Comparison of ENCODE assay signal across 8 cellular contexts in the genomic region with DNA sequence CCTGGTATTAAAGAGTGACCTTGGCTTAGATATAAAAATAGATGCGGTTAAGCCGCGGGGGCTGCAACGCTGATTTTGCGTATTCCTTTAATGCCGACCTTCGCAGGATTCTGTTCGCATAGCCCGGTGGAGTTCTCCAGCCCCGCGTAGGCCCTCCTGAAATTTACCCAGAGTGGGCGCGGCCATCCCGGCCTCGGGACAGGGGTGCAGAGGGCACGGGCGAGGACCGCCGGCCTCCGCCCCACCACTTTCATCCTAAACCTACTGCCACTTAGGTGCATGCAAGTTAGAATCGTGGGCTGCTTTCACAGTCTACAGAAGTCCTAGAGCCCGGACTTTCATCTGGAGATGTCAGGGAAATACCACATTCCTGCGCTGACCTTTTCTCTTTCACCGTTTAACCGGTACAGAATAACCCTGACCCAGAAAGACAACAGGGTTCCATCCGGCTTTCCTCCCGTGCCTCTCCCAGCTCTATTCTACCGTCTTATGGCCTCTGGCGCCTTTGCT. TPM values are rescaled to one million over a fixed set of nuclear protein-coding genes. Genes with fewer than 3 reads are reported as not detected.
A peak's percentile ranks its signal among the peaks of the same experiment; 100 is the strongest.
DNase-seq lines count a peak whose midpoint lies in the region; ATAC-seq, FAIRE-seq and TF ChIP-seq lines count a peak whose summit lies in the region.

No MANE protein-coding gene starts in this region.

- peak overlapping the region; percentile 80 to 85 for H3K4me3 Mint-ChIP-seq in CD14-positive monocyte
- H3K4me3 Mint-ChIP-seq in stimulated activated naive CD8-positive, alpha-beta T cell treated with anti-CD3 and anti-CD28 coated beads, Interleukin-15, amount 100 ng/mL, for 72 hours = peak overlapping the region; percentile 86 to 91

- H3K27ac ChIP-seq in ascending aorta = no peak overlapping the region
- no peak overlapping the region for H3K27ac ChIP-seq in kidney (ENCODE audit: low read depth in 2 of 2, low read length in 2 of 2)

- H3K27ac Mint-ChIP-seq in CD14-positive monocyte = peak overlapping the region in 1 of 7 donors; percentile 42
- peak overlapping the region; percentile 90 to 99 for H3K27ac Mint-ChIP-seq in stimulated activated naive CD8-positive, alpha-beta T cell treated with anti-CD3 and anti-CD28 coated beads, Interleukin-15, amount 100 ng/mL, for 72 hours

- DNase-seq in CD14-positive monocyte (ENCODE audit: low spot score) (no peak), ascending aorta (ENCODE audit: low spot score in 2 of 2) (no peak), kidney (no peak), GM19238 (ENCODE audit: insufficient read length, low spot score) (no peak)
- DNase-seq in stimulated activated naive CD8-positive, alpha-beta T cell treated with anti-CD3 and anti-CD28 coated beads, Interleukin-15, amount 100 ng/mL, for 72 hours = no peak

- ATAC-seq in HG02798 (IDR thresholded peaks at IDR 0.05; ENCODE audit: poor library complexity, unreplicated experiment) (peak; percentile 12), GM21526 (IDR thresholded peaks at IDR 0.05; ENCODE audit: low FRiP score, unreplicated experiment) (no peak), GM18519 (IDR thresholded peaks at IDR 0.05; ENCODE audit: low FRiP score, unreplicated experiment) (no peak)
- ATAC-seq in stimulated activated naive CD8-positive, alpha-beta T cell treated with anti-CD3 and anti-CD28 coated beads, Interleukin-15, amount 100 ng/mL, for 72 hours = peak; percentile 48

- H3K4me3 ChIP-seq in ascending aorta = peak overlapping the region; percentile 74 to 91
- H3K4me3 ChIP-seq in kidney (ENCODE audit: low read length in 2 of 2) = peak overlapping the region; percentile 12 to 60

- peaks cover 0 to 11% (median 2%) of the 10 kb centered on the region in 7 donors for H3K9me3 Mint-ChIP-seq in CD14-positive monocyte
- no peaks in the 10 kb centered on the region for H3K9me3 Mint-ChIP-seq in stimulated activated naive CD8-positive, alpha-beta T cell treated with anti-CD3 and anti-CD28 coated beads, Interleukin-15, amount 100 ng/mL, for 72 hours

- peaks cover 34 to 51% (median 49%) of the 10 kb centered on the region in 3 donors for H3K27me3 Mint-ChIP-seq in CD14-positive monocyte (ENCODE audit: low read depth in 3 of 3)
- no peaks in the 10 kb centered on the region for H3K27me3 Mint-ChIP-seq in stimulated activated naive CD8-positive, alpha-beta T cell treated with anti-CD3 and anti-CD28 coated beads, Interleukin-15, amount 100 ng/mL, for 72 hours

- peak overlapping the region in 1 of 2 donors; percentile 63 for H3K9ac ChIP-seq in kidney (ENCODE audit: low read length in 2 of 2)

- peaks cover 4 to 6% of the 10 kb centered on the region in 2 donors for H3K36me3 Mint-ChIP-seq in CD14-positive monocyte

- H3K4me1 Mint-ChIP-seq in CD14-positive monocyte = peaks cover 16% of the 10 kb centered on the region
- H3K4me1 Mint-ChIP-seq in stimulated activated naive CD8-positive, alpha-beta T cell treated with anti-CD3 and anti-CD28 coated beads, Interleukin-15, amount 100 ng/mL, for 72 hours = peaks cover 32% of the 10 kb centered on the region

- H3K27me3 ChIP-seq in ascending aorta = no peaks in the 10 kb centered on the region

- H3K36me3 ChIP-seq in ascending aorta = no peaks in the 10 kb centered on the region
- H3K36me3 ChIP-seq in kidney (ENCODE audit: control insufficient read depth in 1 of 2, insufficient read depth in 2 of 2, low read length in 2 of 2) = no peaks in the 10 kb centered on the region

- intact Hi-C loops in CD14-positive monocyte (cut with micrococcal nuclease) (no loop called here), ascending aorta (cut with DNase I) (no loop called here), kidney (cut with DNase I) (no loop called here)

- H3K4me1 ChIP-seq in ascending aorta (peaks cover 0 to 2% of the 10 kb centered on the region in 2 donors), kidney (ENCODE audit: control insufficient read depth in 1 of 2, insufficient read depth in 1 of 2, low read depth in 1 of 2, low read length in 2 of 2) (peaks cover 0 to 7% of the 10 kb centered on the region in 2 donors)

- H3K9me3 ChIP-seq in ascending aorta (no peaks in the 10 kb centered on the region), kidney (ENCODE audit: control insufficient read depth in 1 of 2, low read length in 2 of 2) (no peaks in the 10 kb centered on the region)

- TF ChIP-seq CTCF in CD14-positive monocyte (IDR thresholded peaks at IDR 0.05) = no peak
- TF ChIP-seq CTCF in ascending aorta (IDR thresholded peaks at IDR 0.05) = no peak
- TF ChIP-seq CTCF in kidney (IDR thresholded peaks at IDR 0.05; ENCODE audit: borderline replicate concordance, extremely low read depth, insufficient read depth) = no peak

- FAIRE-seq in kidney (lab: Jason Lieb, UNC) = no peak

RNA-seq across cellular contexts. Expression of a gene that starts 0.5 kb away (rescaled TPM):
- polyA plus RNA-seq in CD14-positive monocyte = not detected
- not detected for total RNA-seq in ascending aorta
- 8.6 TPM for total RNA-seq in kidney
- 3.5 TPM for polyA plus RNA-seq in kidney (ENCODE audit: insufficient read depth, low read depth, low replicate concordance)

Comparison
In these comparisons a context has a peak if more than half of its experiments do, and no peak if none do; other contexts are left out.
1. ATAC-seq: peak in HG02798 (single experiment) and stimulated activated naive CD8-positive, alpha-beta T cell treated with anti-CD3 and anti-CD28 coated beads, Interleukin-15, amount 100 ng/mL, for 72 hours (single experiment); none in GM21526 (single experiment) and GM18519 (single experiment).